Comparison of ENCODE assay signal across 8 cellular contexts in the genomic region with DNA sequence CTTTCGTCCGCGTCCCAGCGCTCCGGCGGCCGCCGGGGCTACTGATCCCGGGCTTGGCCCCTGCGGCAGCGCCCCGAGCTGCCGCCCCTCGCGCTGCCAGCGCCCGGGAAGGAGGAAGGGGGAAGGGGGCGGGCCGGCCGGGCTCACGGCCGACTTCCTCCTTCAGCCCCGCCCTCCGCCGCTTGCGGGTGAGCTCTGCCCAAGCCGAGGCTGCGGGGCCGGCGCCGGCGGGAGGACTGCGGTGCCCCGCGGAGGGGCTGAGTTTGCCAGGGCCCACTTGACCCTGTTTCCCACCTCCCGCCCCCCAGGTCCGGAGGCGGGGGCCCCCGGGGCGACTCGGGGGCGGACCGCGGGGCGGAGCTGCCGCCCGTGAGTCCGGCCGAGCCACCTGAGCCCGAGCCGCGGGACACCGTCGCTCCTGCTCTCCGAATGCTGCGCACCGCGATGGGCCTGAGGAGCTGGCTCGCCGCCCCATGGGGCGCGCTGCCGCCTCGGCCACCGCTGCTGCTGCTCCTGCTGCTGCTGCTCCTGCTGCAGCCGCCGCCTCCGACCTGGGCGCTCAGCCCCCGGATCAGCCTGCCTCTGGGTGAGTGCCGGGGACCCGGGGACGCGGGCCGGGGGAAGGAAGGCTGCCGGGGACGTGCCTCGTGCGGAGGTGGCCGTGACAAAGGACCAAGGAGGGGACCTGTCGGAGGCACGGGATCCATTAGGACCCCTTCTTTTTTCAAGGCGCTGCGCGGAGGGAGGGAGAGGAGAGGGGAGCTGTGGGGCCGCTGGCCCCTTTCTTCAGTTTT. TPM values are rescaled to one million over a fixed set of nuclear protein-coding genes. Genes with fewer than 3 reads are reported as not detected.
DNase-seq lines count a peak whose midpoint lies in the region; ATAC-seq and TF ChIP-seq lines count a peak whose summit lies in the region.

A gene with protein sequence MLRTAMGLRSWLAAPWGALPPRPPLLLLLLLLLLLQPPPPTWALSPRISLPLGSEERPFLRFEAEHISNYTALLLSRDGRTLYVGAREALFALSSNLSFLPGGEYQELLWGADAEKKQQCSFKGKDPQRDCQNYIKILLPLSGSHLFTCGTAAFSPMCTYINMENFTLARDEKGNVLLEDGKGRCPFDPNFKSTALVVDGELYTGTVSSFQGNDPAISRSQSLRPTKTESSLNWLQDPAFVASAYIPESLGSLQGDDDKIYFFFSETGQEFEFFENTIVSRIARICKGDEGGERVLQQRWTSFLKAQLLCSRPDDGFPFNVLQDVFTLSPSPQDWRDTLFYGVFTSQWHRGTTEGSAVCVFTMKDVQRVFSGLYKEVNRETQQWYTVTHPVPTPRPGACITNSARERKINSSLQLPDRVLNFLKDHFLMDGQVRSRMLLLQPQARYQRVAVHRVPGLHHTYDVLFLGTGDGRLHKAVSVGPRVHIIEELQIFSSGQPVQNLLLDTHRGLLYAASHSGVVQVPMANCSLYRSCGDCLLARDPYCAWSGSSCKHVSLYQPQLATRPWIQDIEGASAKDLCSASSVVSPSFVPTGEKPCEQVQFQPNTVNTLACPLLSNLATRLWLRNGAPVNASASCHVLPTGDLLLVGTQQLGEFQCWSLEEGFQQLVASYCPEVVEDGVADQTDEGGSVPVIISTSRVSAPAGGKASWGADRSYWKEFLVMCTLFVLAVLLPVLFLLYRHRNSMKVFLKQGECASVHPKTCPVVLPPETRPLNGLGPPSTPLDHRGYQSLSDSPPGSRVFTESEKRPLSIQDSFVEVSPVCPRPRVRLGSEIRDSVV (plus strand): TSS at position 181 of the 794 bp plus-strand sequence. CDS start 249 bp downstream, at position 430.

- H3K36me3 ChIP-seq in kidney epithelial cell (ENCODE audit: control insufficient read depth, insufficient read depth, low read length) = peaks cover 3% of the 10 kb centered on the region

- no peaks in the 10 kb centered on the region for H3K27me3 Mint-ChIP-seq in central memory CD8-positive, alpha-beta T cell

- ATAC-seq in HG02759 (IDR thresholded peaks at IDR 0.05; ENCODE audit: unreplicated experiment) = peak; percentile 87
- ATAC-seq in central memory CD8-positive, alpha-beta T cell (replicated peaks; ENCODE audit: extremely low read depth, poor library complexity, severe bottlenecking) = peak; percentile 87

- peak within 1 kb of the TSS; percentile 86 for H3K4me3 Mint-ChIP-seq in central memory CD8-positive, alpha-beta T cell

- H3K27ac Mint-ChIP-seq in central memory CD8-positive, alpha-beta T cell (ENCODE audit: low read depth) = peak within 1 kb of the TSS; percentile 29

- DNase-seq in NCI-H2196 (lab: John Stamatoyannopoulos, UW; ENCODE audit: unreplicated experiment) (peak; percentile 33), NCI-H2196 treated with DMSO at 0.1 percent for 48 hours (lab: John Stamatoyannopoulos, UW; ENCODE audit: unreplicated experiment) (no peak), NCI-H146 (lab: John Stamatoyannopoulos, UW) (peak; percentile 70), kidney epithelial cell (ENCODE audit: low read depth) (no peak)
- DNase-seq in activated CD4-positive, CD25-positive, alpha-beta regulatory T cell (lab: John Stamatoyannopoulos, UW) = peak; percentile 40 to 65 (median 57)
- peak; percentile 40 to 49 for DNase-seq in central memory CD8-positive, alpha-beta T cell (ENCODE audit: low spot score in 2 of 2)
- DNase-seq in stimulated activated CD4-positive, alpha-beta T cell treated with anti-CD3 and anti-CD28 coated beads, Interleukin-15, amount 100 ng/mL, for 24 hours = peak; percentile 86

- peaks cover 32% of the 10 kb centered on the region for H3K4me1 Mint-ChIP-seq in central memory CD8-positive, alpha-beta T cell

- H3K4me3 ChIP-seq in kidney epithelial cell (ENCODE audit: low read depth, low read length) = peak within 1 kb of the TSS; percentile 92

- TF ChIP-seq CTCF in kidney epithelial cell (IDR thresholded peaks at IDR 0.05; ENCODE audit: insufficient read depth, low read length, poor library complexity, severe bottlenecking) = no peak

- H3K36me3 Mint-ChIP-seq in central memory CD8-positive, alpha-beta T cell (ENCODE audit: insufficient read depth) = peaks cover 2% of the 10 kb centered on the region

- H3K9me3 Mint-ChIP-seq in central memory CD8-positive, alpha-beta T cell = no peaks in the 10 kb centered on the region

- no peaks in the 10 kb centered on the region for H3K27me3 ChIP-seq in kidney epithelial cell (ENCODE audit: control insufficient read depth, insufficient read depth, low read length)

RNA-seq across cellular contexts. Expression of the gene that starts here (rescaled TPM):
- 44.2 and 51.2 TPM in 2 replicates for total RNA-seq in kidney epithelial cell

Comparison
In these comparisons a context has a peak if more than half of its experiments do, and no peak if none do; other contexts are left out.
1. DNase-seq: peak in NCI-H2196 (single experiment), NCI-H146 (single experiment), activated CD4-positive, CD25-positive, alpha-beta regulatory T cell (4 of 4), central memory CD8-positive, alpha-beta T cell (2 of 2) and stimulated activated CD4-positive, alpha-beta T cell treated with anti-CD3 and anti-CD28 coated beads, Interleukin-15, amount 100 ng/mL, for 24 hours (single experiment); none in NCI-H2196 treated with DMSO at 0.1 percent for 48 hours (single experiment) and kidney epithelial cell (single experiment).